Comparison of ENCODE assay signal across 22 cellular contexts in the genomic region with DNA sequence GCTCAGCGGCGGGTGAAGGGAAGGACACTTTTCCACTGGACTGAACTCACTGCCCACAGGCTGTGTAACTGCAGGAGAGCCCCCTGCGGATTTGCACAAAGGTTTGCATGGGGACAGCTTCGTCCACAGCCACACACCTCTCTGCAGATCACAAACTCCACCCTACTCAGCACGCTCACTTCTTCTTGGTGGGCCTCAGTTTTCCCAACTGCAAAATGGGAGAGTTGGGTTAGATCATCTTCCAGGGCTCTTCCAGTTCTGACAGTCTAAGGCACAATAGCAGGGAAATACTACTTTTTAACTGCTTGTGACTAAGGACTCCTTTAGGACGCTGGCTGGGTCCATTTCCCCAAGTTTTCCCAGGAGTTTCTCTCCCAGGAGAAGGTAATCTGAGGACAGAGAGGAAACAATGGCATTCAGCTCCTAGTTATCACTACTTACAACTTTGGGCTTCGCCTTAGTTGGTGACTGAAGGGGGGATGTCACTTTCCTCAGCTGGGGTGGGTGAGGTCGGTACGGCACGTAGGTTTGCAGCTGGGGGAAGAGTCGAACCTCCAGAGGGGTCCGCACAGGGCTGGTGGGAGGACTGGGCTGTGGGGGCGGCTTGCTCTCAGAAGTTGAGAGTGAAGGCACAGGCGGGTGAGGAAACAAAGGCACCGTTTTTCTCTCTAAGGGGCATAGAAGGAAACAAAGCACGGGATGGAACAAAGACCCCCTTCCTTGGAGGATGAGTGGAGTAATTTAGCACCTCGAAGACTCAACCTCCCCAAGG. TPM values are rescaled to one million over a fixed set of nuclear protein-coding genes. Genes with fewer than 3 reads are reported as not detected.
DNase-seq lines count a peak whose midpoint lies in the region; ATAC-seq, FAIRE-seq and TF ChIP-seq lines count a peak whose summit lies in the region.
"Had no signal": no experiment of that assay in that cellular context is flagged by ENCODE, and none has a peak within 500 bp of the region (broad histone marks: within the 10 kb centered on the region; RNA-seq: fewer than 3 reads in every experiment).

No MANE protein-coding gene starts in this region.

- H2BK12ac ChIP-seq in H1 (ENCODE audit: low read depth, low read length): no peak overlapping the region

- H3K27me3 ChIP-seq in H1 (replicated peaks in 1 of 4; ENCODE audit: control insufficient read depth in 3 of 4, extremely low read depth in 1 of 4, insufficient read depth in 3 of 4, low read length in 3 of 4) (no peaks in the 10 kb centered on the region), mesendoderm (ENCODE audit: insufficient read depth, low read length, poor library complexity) (no peaks in the 10 kb centered on the region)
- H3K27me3 ChIP-seq: Peyer's patch had no signal

- no peak for DNase-seq in stimulated activated naive CD8-positive, alpha-beta T cell treated with anti-CD3 and anti-CD28 coated beads, Interleukin-15, amount 100 ng/mL, for 72 hours
- DNase-seq in stimulated activated naive CD8-positive, alpha-beta T cell treated with anti-CD3 and anti-CD28 coated beads, Interleukin-15, Interleukin-2, amounts not matched to agents 100 U/mL and 50 U/mL, for 24 hours: no peak
- DNase-seq in H1 (ENCODE audit: low read depth in 1 of 2, low spot score in 2 of 2): no peak
- peak; percentile 64 for DNase-seq in posterior vena cava (ENCODE audit: low spot score)
- DNase-seq in NCI-H524 treated with DMSO at 0.1 percent for 48 hours (lab: John Stamatoyannopoulos, UW): no peak
- no peak for DNase-seq in NCI-H82 treated with DMSO at 0.1 percent for 48 hours (lab: John Stamatoyannopoulos, UW; ENCODE audit: unreplicated experiment)
- no peak for DNase-seq in mesendoderm
- no peak for DNase-seq in NCI-H2081 treated with DMSO at 0.1 percent for 48 hours (lab: John Stamatoyannopoulos, UW)
- DNase-seq: DMS153, HCEC 1CT, NCI-H1092 treated with DMSO at 0.1 percent for 48 hours, NCI-H1436 treated with DMSO at 0.1 percent for 48 hours, NCI-H1930, NCI-H2227 treated with DMSO at 0.1 percent for 48 hours, NCI-H510A, NCI-H748 treated with DMSO at 0.1 percent for 48 hours had no signal

- intact Hi-C loops in posterior vena cava (cut with DNase I): no loop called here

- H2BK15ac ChIP-seq in H1 (ENCODE audit: low read length) (no peak overlapping the region), mesendoderm (replicated peaks; ENCODE audit: low read depth) (no peak overlapping the region)

- CTCF ChIA-PET in H1 (lab: Charles Lee; ENCODE audit: partially characterized antibody): interaction anchor here (0.7 to 1.3 kb wide), 4 partner anchors 8 to 269 kb away, joined by 3 to 5 read pairs (median 4); no protein-coding TSS in a partner anchor

- no peak for FAIRE-seq in H1 (lab: Jason Lieb, UNC)
- FAIRE-seq: G401.6, GM12892 had no signal

- H4K8ac ChIP-seq in H1 (ENCODE audit: extremely low read depth, insufficient read depth, low read length): no peak overlapping the region
- no peak overlapping the region for H4K8ac ChIP-seq in mesendoderm (ENCODE audit: low read depth, low read length)

- H3K23ac ChIP-seq in H1 (ENCODE audit: insufficient read length) (no peak overlapping the region), mesendoderm (ENCODE audit: low read length) (no peak overlapping the region)

- no peak overlapping the region for H3K4ac ChIP-seq in H1 (replicated peaks; ENCODE audit: insufficient read length, low read depth, low read length)
- no peak overlapping the region for H3K4ac ChIP-seq in mesendoderm (ENCODE audit: low read depth, low read length)

- peaks cover 34% of the 10 kb centered on the region for H3K4me1 Mint-ChIP-seq in stimulated activated naive CD8-positive, alpha-beta T cell treated with anti-CD3 and anti-CD28 coated beads, Interleukin-15, amount 100 ng/mL, for 72 hours
- H3K4me1 Mint-ChIP-seq: GM23338 had no signal

- H3K9me3 Mint-ChIP-seq in stimulated activated naive CD8-positive, alpha-beta T cell treated with anti-CD3 and anti-CD28 coated beads, Interleukin-15, amount 100 ng/mL, for 72 hours: no peaks in the 10 kb centered on the region
- H3K9me3 Mint-ChIP-seq: GM23338 had no signal

- no peak overlapping the region for H4K5ac ChIP-seq in H1 (ENCODE audit: insufficient read length, low read depth, low read length)
- no peak overlapping the region for H4K5ac ChIP-seq in mesendoderm (ENCODE audit: low read length)

- no peak for TF ChIP-seq CTCF in H1 (IDR thresholded peaks at IDR 0.05; ENCODE audit: control extremely low read depth in 1 of 3, insufficient read depth in 1 of 3, low read depth in 1 of 3, low read length in 3 of 3)

- no peak overlapping the region for H3K18ac ChIP-seq in H1 (ENCODE audit: extremely low read depth, low read length)
- no peak overlapping the region for H3K18ac ChIP-seq in mesendoderm (ENCODE audit: low read length)

- H3K36me3 ChIP-seq in H1 (ENCODE audit: control insufficient read depth in 2 of 4, insufficient read depth in 4 of 4, low read length in 3 of 4) (peaks cover 0 to 14% (median 6%) of the 10 kb centered on the region in 4 experiments; a peak in 3 of 8 replicates), mesendoderm (ENCODE audit: control insufficient read depth, insufficient read depth, low read length) (no peaks in the 10 kb centered on the region)

- no peak overlapping the region for H2BK5ac ChIP-seq in H1 (ENCODE audit: low read depth, low read length)
- no peak overlapping the region for H2BK5ac ChIP-seq in mesendoderm (ENCODE audit: low read length)

- WGBS in H1 (ENCODE audit: extremely low coverage in 1 of 2, insufficient coverage in 1 of 2, insufficient read length in 1 of 2, insufficient replicate concordance in 2 of 2, low coverage in 1 of 2, low lambda C conversion rate in 2 of 2, missing lambda C conversion rate in 1 of 2), 2 experiments: 91% methylated on average over 17 of the region's 17 CpGs; no CpG with 5 or more reads in 1 of the 2 experiments
- no CpG with 5 or more reads among the region's 17 CpGs for WGBS in mesendoderm (ENCODE audit: extremely low coverage, insufficient coverage, low lambda C conversion rate)

- no peak for TF ChIP-seq POLR2A in H1 (IDR thresholded peaks at IDR 0.05; ENCODE audit: control extremely low read depth in 1 of 2, low read depth in 2 of 2, low read length in 2 of 2)

- TF ChIP-seq EP300 in H1 (IDR thresholded peaks at IDR 0.05; ENCODE audit: borderline replicate concordance in 1 of 2, low read depth in 2 of 2, low read length in 2 of 2): no peak

- no peak overlapping the region for H2AFZ ChIP-seq in H1 (ENCODE audit: low read length)
- H2AFZ ChIP-seq: GM23338 had no signal

- H2AK5ac ChIP-seq in H1 (ENCODE audit: low read depth, low read length) (no peak overlapping the region), mesendoderm (ENCODE audit: low read length) (no peak overlapping the region)

- no peak overlapping the region for H3K4me3 ChIP-seq in H1 (ENCODE audit: extremely low read depth in 1 of 4, insufficient read depth in 2 of 4, low read depth in 3 of 4, low read length in 4 of 4)
- no peak overlapping the region for H3K4me3 ChIP-seq in mesendoderm (ENCODE audit: low read length)
- H3K4me3 ChIP-seq: GM23338, Peyer's patch had no signal

- H3K27me3 Mint-ChIP-seq in stimulated activated naive CD8-positive, alpha-beta T cell treated with anti-CD3 and anti-CD28 coated beads, Interleukin-15, amount 100 ng/mL, for 72 hours: no peaks in the 10 kb centered on the region

- no peak overlapping the region for H2BK20ac ChIP-seq in H1 (ENCODE audit: low read length)

- H3K23me2 ChIP-seq in H1 (ENCODE audit: low read depth, low read length): no peaks in the 10 kb centered on the region

- H3K4me2 ChIP-seq in H1 (ENCODE audit: insufficient read depth in 1 of 2, low read depth in 2 of 2, low read length in 2 of 2) (no peak overlapping the region), mesendoderm (ENCODE audit: low read length) (no peak overlapping the region)
- H3K4me2 ChIP-seq: GM23338, KMS-11 had no signal

- H3K56ac ChIP-seq in H1 (replicated peaks; ENCODE audit: insufficient read length, low read depth, low read length) (no peak overlapping the region), mesendoderm (ENCODE audit: low read length) (no peak overlapping the region)

- H3K79me1 ChIP-seq in H1 (ENCODE audit: low read depth, low read length): no peaks in the 10 kb centered on the region
- no peaks in the 10 kb centered on the region for H3K79me1 ChIP-seq in mesendoderm (ENCODE audit: low read length)

- H3K9ac ChIP-seq in H1 (replicated peaks in 1 of 4; ENCODE audit: extremely low read depth in 1 of 4, low read depth in 3 of 4, low read length in 3 of 4) (no peak overlapping the region), mesendoderm (ENCODE audit: low read length) (no peak overlapping the region)
- H3K9ac ChIP-seq: KMS-11 had no signal

- ATAC-seq in stimulated activated naive CD8-positive, alpha-beta T cell treated with anti-CD3 and anti-CD28 coated beads, Interleukin-15, amount 100 ng/mL, for 72 hours: no peak
- no peak for ATAC-seq in stimulated activated naive CD8-positive, alpha-beta T cell treated with anti-CD3 and anti-CD28 coated beads, Interleukin-15, Interleukin-2, amounts not matched to agents 100 U/mL and 50 U/mL, for 24 hours
- ATAC-seq: GM23338, SK-N-SH treated with all-trans-retinoic acid at 6 μM for 48 hours had no signal

- POLR2A ChIA-PET in H1 (lab: Charles Lee; ENCODE audit: partially characterized antibody): no interaction called here

- H3K4me3 Mint-ChIP-seq in stimulated activated naive CD8-positive, alpha-beta T cell treated with anti-CD3 and anti-CD28 coated beads, Interleukin-15, amount 100 ng/mL, for 72 hours: no peak overlapping the region
- H3K4me3 Mint-ChIP-seq: GM23338 had no signal

- H3K9me3 ChIP-seq in H1 (ENCODE audit: insufficient read depth in 2 of 2, low read depth in 1 of 2, low read length in 1 of 2): no peaks in the 10 kb centered on the region
- H3K9me3 ChIP-seq: Peyer's patch had no signal

- peaks cover 0 to 2% of the 10 kb centered on the region in 2 experiments for H4K20me1 ChIP-seq in H1 (replicated peaks in 1 of 2; ENCODE audit: control insufficient read depth in 1 of 2, insufficient read depth in 2 of 2, low read length in 2 of 2)

- H3K14ac ChIP-seq in H1 (ENCODE audit: insufficient read length): no peak overlapping the region

- H3K79me2 ChIP-seq in H1 (ENCODE audit: control insufficient read depth in 1 of 2, insufficient read depth in 2 of 2, low read length in 2 of 2): no peaks in the 10 kb centered on the region
- H3K79me2 ChIP-seq in mesendoderm (ENCODE audit: control insufficient read depth, insufficient read depth, low read length): no peaks in the 10 kb centered on the region

- peak overlapping the region; percentile 19 to 42 for H3K27ac Mint-ChIP-seq in stimulated activated naive CD8-positive, alpha-beta T cell treated with anti-CD3 and anti-CD28 coated beads, Interleukin-15, amount 100 ng/mL, for 72 hours
- H3K27ac Mint-ChIP-seq: GM23338 had no signal

- H2BK120ac ChIP-seq in H1 (replicated peaks; ENCODE audit: low read depth, low read length) (no peak overlapping the region), mesendoderm (ENCODE audit: low read depth, low read length) (no peak overlapping the region)

- H4K91ac ChIP-seq in H1 (replicated peaks; ENCODE audit: insufficient read length, low read length): no peak overlapping the region

- H3K27ac ChIP-seq in H1 (ENCODE audit: low read depth, low read length) (no peak overlapping the region), mesendoderm (ENCODE audit: low read depth, low read length) (no peak overlapping the region)
- H3K27ac ChIP-seq: KMS-11 had no signal

- TF ChIP-seq RAD21 in H1 (IDR thresholded peaks at IDR 0.05 in 1 of 2, conservative IDR thresholded peaks at IDR 0.05 in 1 of 2; ENCODE audit: low read depth in 2 of 2, low read length in 2 of 2): no peak

- H3K4me1 ChIP-seq in H1 (replicated peaks in 1 of 4; ENCODE audit: control insufficient read depth in 3 of 4, insufficient read depth in 4 of 4, low read length in 3 of 4): no peaks in the 10 kb centered on the region
- no peaks in the 10 kb centered on the region for H3K4me1 ChIP-seq in mesendoderm (ENCODE audit: control insufficient read depth, low read depth, low read length)
- H3K4me1 ChIP-seq: Peyer's patch had no signal

RNA-seq across cellular contexts. Expression of gene C11orf58, which starts 55.8 kb away (rescaled TPM):
- total RNA-seq in H1 (2021; fragmentation: NEBNext Ultra II Directional; extraction: Animal tissue kit (Norgen Biotek cat#: 25700)): 161 and 181 TPM in 2 replicates
- 67.4 and 70.7 TPM in 2 replicates for polyA plus RNA-seq in H1 (2011; rRNA removed)
- polyA plus RNA-seq in H1 (2011; cell fraction: cytosol; rRNA removed): 181 TPM
- polyA plus RNA-seq in H1 (2011; cell fraction: nucleus; rRNA removed): 41.0 TPM
- polyA plus RNA-seq in H1 (2012, experiment 1 of 2): 228 to 336 TPM (median 257 TPM) in 4 replicates
- polyA plus RNA-seq in H1 (2012, experiment 2 of 2): 25.3 TPM
- polyA plus RNA-seq in H1 (2013, experiment 1 of 2): 125 TPM
- polyA plus RNA-seq in H1 (2013, experiment 2 of 2): 113 TPM
- polyA minus RNA-seq in H1 (2011; rRNA and poly(A)+ RNA removed): 35.3 and 53.0 TPM in 2 replicates
- 128 TPM for polyA minus RNA-seq in H1 (2011; cell fraction: cytosol; rRNA and poly(A)+ RNA removed)
- polyA minus RNA-seq in H1 (2011; cell fraction: nucleus; rRNA and poly(A)+ RNA removed): 70.9 TPM
- 100 to 1,000 TPM; 100 to 101 TPM for total RNA-seq in posterior vena cava
- polyA plus RNA-seq in mesendoderm (2013, experiment 1 of 2): 182 TPM
- 183 TPM for polyA plus RNA-seq in mesendoderm (2013, experiment 2 of 2)
